Comparison of ENCODE assay signal across 19 cellular contexts in the genomic region with DNA sequence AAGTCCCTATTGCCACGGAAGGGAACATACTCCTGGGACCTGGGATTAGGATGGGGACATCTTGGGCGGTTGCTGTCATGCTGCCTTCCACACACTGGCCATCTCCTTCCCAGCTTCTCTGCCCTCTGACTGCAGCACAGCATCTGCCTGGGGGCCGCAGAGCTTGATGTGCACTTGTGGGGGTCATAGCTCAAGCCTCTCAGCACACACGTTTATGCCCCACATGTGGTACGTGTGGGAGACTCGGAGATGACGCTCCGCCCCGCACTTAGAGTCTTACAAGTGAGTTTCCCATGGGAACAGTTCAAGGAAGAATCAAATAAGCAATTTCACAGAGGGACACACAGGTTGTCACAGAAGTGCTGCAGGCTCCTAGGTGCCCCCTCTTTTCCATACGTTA. TPM values are rescaled to one million over a fixed set of nuclear protein-coding genes. Genes with fewer than 3 reads are reported as not detected.
DNase-seq lines count a peak whose midpoint lies in the region; ATAC-seq, FAIRE-seq and TF ChIP-seq lines count a peak whose summit lies in the region.
"Had no signal": no experiment of that assay in that cellular context is flagged by ENCODE, and none has a peak within 500 bp of the region (broad histone marks: within the 10 kb centered on the region; RNA-seq: fewer than 3 reads in every experiment).

No MANE protein-coding gene starts in this region.

- peaks cover 5% of the 10 kb centered on the region for H3K36me3 ChIP-seq in CD8-positive, alpha-beta T cell (ENCODE audit: insufficient read depth, low read length)

- ATAC-seq in right cardiac atrium: no peak
- no peak for ATAC-seq in CD8-positive, alpha-beta T cell
- ATAC-seq: HepG2 had no signal

- 90% methylated on average over 10 of the region's 10 CpGs for WGBS in right cardiac atrium

- peak overlapping the region; percentile 2 for H3K27ac Mint-ChIP-seq in mesothelial cell of epicardium
- no peak overlapping the region for H3K27ac Mint-ChIP-seq in CD8-positive, alpha-beta T cell

- H3K4me1 ChIP-seq in right cardiac atrium (ENCODE audit: control insufficient read depth, insufficient read depth, low read length): no peaks in the 10 kb centered on the region
- no peaks in the 10 kb centered on the region for H3K4me1 ChIP-seq in CD8-positive, alpha-beta T cell (ENCODE audit: insufficient read depth, low read length)
- H3K4me1 ChIP-seq: HAP-1 had no signal

- peak; percentile 53 for DNase-seq in cardiac septum (ENCODE audit: low spot score)
- DNase-seq in right cardiac atrium: no peak
- no peak for DNase-seq in mesothelial cell of epicardium (ENCODE audit: low spot score in 2 of 2, unreplicated experiment in 2 of 2)
- peak; percentile 64 for DNase-seq in posterior vena cava (ENCODE audit: low spot score)
- DNase-seq in EL: no peak
- DNase-seq in GM12892 (ENCODE audit: insufficient read length): no peak
- no peak for DNase-seq in CD8-positive, alpha-beta T cell
- DNase-seq: 8988T; CD4-positive, alpha-beta memory T cell; DMS 273 treated with DMSO at 0.1 percent for 48 hours; DMS53; DND-41; GM23248 had no signal

- POLR2A ChIA-PET in CD8-positive, alpha-beta T cell (lab: Charles Lee): no interaction called here

- intact Hi-C loops in cardiac septum (cut with DNase I): no loop called here
- intact Hi-C loops in right cardiac atrium (cut with DNase I): loop anchor here in 1 of 4 donors (10.0 kb wide), 1 partner anchor 241 kb away; the partner anchor contains the start of gene HNF1A
- intact Hi-C loops in posterior vena cava (cut with DNase I): no loop called here
- intact Hi-C loops in CD8-positive, alpha-beta T cell (cut with DNase I, micrococcal nuclease): no loop called here

- H3K4me3 ChIP-seq in right cardiac atrium (ENCODE audit: low read length): no peak overlapping the region
- H3K4me3 ChIP-seq in CD8-positive, alpha-beta T cell (ENCODE audit: low read depth, low read length): no peak overlapping the region
- H3K4me3 ChIP-seq: BLaER1, GM23248, HAP-1 had no signal

- no peak for TF ChIP-seq POLR2A in GM12892 (IDR thresholded peaks at IDR 0.05; ENCODE audit: low read depth, low read length)

- no peaks in the 10 kb centered on the region for H3K4me1 Mint-ChIP-seq in mesothelial cell of epicardium
- H3K4me1 Mint-ChIP-seq in CD8-positive, alpha-beta T cell (ENCODE audit: low read depth): peaks cover 3% of the 10 kb centered on the region

- H3K36me3 Mint-ChIP-seq in mesothelial cell of epicardium: peaks cover 23% of the 10 kb centered on the region
- H3K36me3 Mint-ChIP-seq in CD8-positive, alpha-beta T cell: peaks cover 27% of the 10 kb centered on the region

- no peak for FAIRE-seq in GM12892 (lab: Jason Lieb, UNC)
- FAIRE-seq: G401.6, GM18507, HepG2 had no signal

- no peaks in the 10 kb centered on the region for H3K27me3 Mint-ChIP-seq in mesothelial cell of epicardium (ENCODE audit: low read depth)
- no peaks in the 10 kb centered on the region for H3K27me3 Mint-ChIP-seq in CD8-positive, alpha-beta T cell (ENCODE audit: low read depth)
- H3K27me3 Mint-ChIP-seq: CD4-positive, alpha-beta memory T cell had no signal

- H3K9me3 Mint-ChIP-seq in mesothelial cell of epicardium: no peaks in the 10 kb centered on the region
- no peaks in the 10 kb centered on the region for H3K9me3 Mint-ChIP-seq in CD8-positive, alpha-beta T cell
- H3K9me3 Mint-ChIP-seq: CD4-positive, alpha-beta memory T cell had no signal

- no peak overlapping the region for H3K27ac ChIP-seq in right cardiac atrium (ENCODE audit: low read length)
- no peak overlapping the region for H3K27ac ChIP-seq in CD8-positive, alpha-beta T cell (ENCODE audit: low read depth, low read length)
- H3K27ac ChIP-seq: BLaER1, GM23248 had no signal

- H3K9me3 ChIP-seq in right cardiac atrium (ENCODE audit: control insufficient read depth, low read length): no peaks in the 10 kb centered on the region
- no peaks in the 10 kb centered on the region for H3K9me3 ChIP-seq in CD8-positive, alpha-beta T cell (ENCODE audit: low read length)
- H3K9me3 ChIP-seq: BLaER1, HAP-1 had no signal

- CTCF ChIA-PET in CD8-positive, alpha-beta T cell (lab: Charles Lee): no interaction called here

- no peaks in the 10 kb centered on the region for H3K27me3 ChIP-seq in right cardiac atrium (ENCODE audit: control insufficient read depth, insufficient read depth)
- H3K27me3 ChIP-seq in CD8-positive, alpha-beta T cell (ENCODE audit: insufficient read depth, low read length): no peaks in the 10 kb centered on the region
- H3K27me3 ChIP-seq: BLaER1 had no signal

- TF ChIP-seq CTCF in mesothelial cell of epicardium (IDR thresholded peaks at IDR 0.05; ENCODE audit: unreplicated experiment): no peak
- no peak for TF ChIP-seq CTCF in CD8-positive, alpha-beta T cell (IDR thresholded peaks at IDR 0.05)

- H3K4me3 Mint-ChIP-seq in mesothelial cell of epicardium: no peak overlapping the region
- H3K4me3 Mint-ChIP-seq in CD8-positive, alpha-beta T cell: no peak overlapping the region
- H3K4me3 Mint-ChIP-seq: CD14-positive monocyte; CD4-positive, alpha-beta memory T cell had no signal

RNA-seq across cellular contexts. Expression of gene ACADS, which starts 8.6 kb away (rescaled TPM):
- total RNA-seq in cardiac septum (58.4 TPM), right cardiac atrium (10 to 100 TPM; 34.2 to 51.3 (median 42.5) TPM), mesothelial cell of epicardium (11.9 to 12.8 TPM (median 11.9 TPM) in 3 replicates), posterior vena cava (10 to 100 TPM; 12.3 to 15.7 TPM)
- 68.0 TPM for polyA plus RNA-seq in right cardiac atrium
- 5.3 TPM for polyA plus RNA-seq in GM12892 (2012; ENCODE audit: missing spikeins)
- total RNA-seq in CD8-positive, alpha-beta T cell: 1 to 10 TPM; 7.3 to 9.1 TPM

RNA-seq across cellular contexts. Expression of gene UNC119B, which starts 24.0 kb away (rescaled TPM):
- total RNA-seq in cardiac septum (10.9 TPM), right cardiac atrium (10 to 100 TPM; 15.7 to 17.8 (median 16.7) TPM), mesothelial cell of epicardium (35.0 to 36.0 TPM (median 35.1 TPM) in 3 replicates), posterior vena cava (10 to 100 TPM; 20.6 to 21.3 TPM)
- polyA plus RNA-seq in right cardiac atrium: 7.0 TPM
- polyA plus RNA-seq in GM12892 (2012; ENCODE audit: missing spikeins): 15.2 TPM
- total RNA-seq in CD8-positive, alpha-beta T cell: 1 to 10 TPM; 8.1 to 8.4 TPM

RNA-seq across cellular contexts. Expression of gene MLEC, which starts 47.3 kb away (rescaled TPM):
- total RNA-seq in cardiac septum (103 TPM), right cardiac atrium (100 to 1,000 TPM; 157 to 257 (median 193) TPM), mesothelial cell of epicardium (174 to 192 TPM (median 190 TPM) in 3 replicates), posterior vena cava (100 to 1,000 TPM in 1 of 2 donors, 10 to 100 TPM in 1; 92.5 to 132 TPM)
- polyA plus RNA-seq in right cardiac atrium: 93.6 TPM
- 48.5 TPM for polyA plus RNA-seq in GM12892 (2012; ENCODE audit: missing spikeins)
- total RNA-seq in CD8-positive, alpha-beta T cell: 10 to 100 TPM; 20.3 to 22.5 TPM

Comparison
In these comparisons a context has a peak if more than half of its experiments do, and no peak if none do; other contexts are left out.
1. DNase-seq: peak in cardiac septum (single experiment) and posterior vena cava (single experiment); none in right cardiac atrium (0 of 3), mesothelial cell of epicardium (0 of 2), EL (single experiment), GM12892 (single experiment) and CD8-positive, alpha-beta T cell (0 of 7).